1 cellular context compared by ENCODE assay signal in genomic region chr6:167735498-167736201, GRCh38.
A peak's percentile ranks its signal among the peaks of the same experiment; 100 is the strongest.
TF ChIP-seq lines count a peak whose summit lies in the region.

No MANE protein-coding gene starts in this region.

TF ChIP-seq in HepG2, 621 proteins besides CTCF, POLR2A, EP300 and RAD21 (continued from another document and continues in another):
- TF ChIP-seq, protein P1, sequence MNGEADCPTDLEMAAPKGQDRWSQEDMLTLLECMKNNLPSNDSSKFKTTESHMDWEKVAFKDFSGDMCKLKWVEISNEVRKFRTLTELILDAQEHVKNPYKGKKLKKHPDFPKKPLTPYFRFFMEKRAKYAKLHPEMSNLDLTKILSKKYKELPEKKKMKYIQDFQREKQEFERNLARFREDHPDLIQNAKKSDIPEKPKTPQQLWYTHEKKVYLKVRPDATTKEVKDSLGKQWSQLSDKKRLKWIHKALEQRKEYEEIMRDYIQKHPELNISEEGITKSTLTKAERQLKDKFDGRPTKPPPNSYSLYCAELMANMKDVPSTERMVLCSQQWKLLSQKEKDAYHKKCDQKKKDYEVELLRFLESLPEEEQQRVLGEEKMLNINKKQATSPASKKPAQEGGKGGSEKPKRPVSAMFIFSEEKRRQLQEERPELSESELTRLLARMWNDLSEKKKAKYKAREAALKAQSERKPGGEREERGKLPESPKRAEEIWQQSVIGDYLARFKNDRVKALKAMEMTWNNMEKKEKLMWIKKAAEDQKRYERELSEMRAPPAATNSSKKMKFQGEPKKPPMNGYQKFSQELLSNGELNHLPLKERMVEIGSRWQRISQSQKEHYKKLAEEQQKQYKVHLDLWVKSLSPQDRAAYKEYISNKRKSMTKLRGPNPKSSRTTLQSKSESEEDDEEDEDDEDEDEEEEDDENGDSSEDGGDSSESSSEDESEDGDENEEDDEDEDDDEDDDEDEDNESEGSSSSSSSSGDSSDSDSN (CRISPR knock-in tag; IDR thresholded peaks at IDR 0.05): peak; percentile 69
- TF ChIP-seq IRF2 (CRISPR knock-in tag; IDR thresholded peaks at IDR 0.05) (0 out of 2 replicates have a peak, but pooled peaks have one; percentile 33), ESRRA (CRISPR knock-in tag; IDR thresholded peaks at IDR 0.05; ENCODE audit: low read depth) (peak; percentile 100), ZNF572 (CRISPR knock-in tag; IDR thresholded peaks at IDR 0.05) (peak; percentile 87; the same call in 1 of the 2 replicates), ZNF10 (CRISPR knock-in tag; IDR thresholded peaks at IDR 0.05; ENCODE audit: borderline replicate concordance, low read depth) (no peak), AKNA (CRISPR knock-in tag; IDR thresholded peaks at IDR 0.05; ENCODE audit: borderline replicate concordance) (no peak), ZNF597 (CRISPR knock-in tag; IDR thresholded peaks at IDR 0.05) (no peak), ETV5 (CRISPR knock-in tag; IDR thresholded peaks at IDR 0.05; ENCODE audit: borderline replicate concordance) (peak; percentile 21; the same call in 1 of the 2 replicates), NFYC (CRISPR knock-in tag; IDR thresholded peaks at IDR 0.05) (no peak), CBFB (CRISPR knock-in tag; IDR thresholded peaks at IDR 0.05) (no peak), MYC (CRISPR knock-in tag; IDR thresholded peaks at IDR 0.05; ENCODE audit: borderline replicate concordance) (no peak; the same call in 1 of the 2 replicates), TRIM22 (IDR thresholded peaks at IDR 0.05) (no peak), THRA (CRISPR knock-in tag; IDR thresholded peaks at IDR 0.05; ENCODE audit: borderline replicate concordance) (no peak), SAP130 (CRISPR knock-in tag; IDR thresholded peaks at IDR 0.05; ENCODE audit: low read depth) (peak; percentile 26; the same call in 1 of the 2 replicates), ZBTB3 (CRISPR knock-in tag; IDR thresholded peaks at IDR 0.05; ENCODE audit: borderline replicate concordance, low read depth) (peak; percentile 90; the same call in 1 of the 2 replicates), TAF15 (IDR thresholded peaks at IDR 0.05; ENCODE audit: low read depth, low read length, poor library complexity, severe bottlenecking) (peak; percentile 85), ZNF646 (CRISPR knock-in tag; IDR thresholded peaks at IDR 0.05) (no peak), ZNF235 (CRISPR knock-in tag; IDR thresholded peaks at IDR 0.05; ENCODE audit: borderline replicate concordance) (no peak), ZNF317 (CRISPR knock-in tag; IDR thresholded peaks at IDR 0.05) (peak; percentile 51; the same call in 1 of the 2 replicates), ZNF224 (CRISPR knock-in tag; IDR thresholded peaks at IDR 0.05) (0 out of 2 replicates have a peak, but pooled peaks have one; percentile 31), SP5 (CRISPR knock-in tag; IDR thresholded peaks at IDR 0.05; ENCODE audit: borderline replicate concordance, low read depth) (no peak), NRL (CRISPR knock-in tag; IDR thresholded peaks at IDR 0.05; ENCODE audit: borderline replicate concordance) (no peak), ZSCAN21 (CRISPR knock-in tag; IDR thresholded peaks at IDR 0.05; ENCODE audit: borderline replicate concordance) (peak; percentile 59; the same call in 1 of the 2 replicates), ATAD3A (CRISPR knock-in tag; IDR thresholded peaks at IDR 0.05) (no peak), GMEB1 (CRISPR knock-in tag; IDR thresholded peaks at IDR 0.05; ENCODE audit: borderline replicate concordance) (peak; percentile 57), NCOR1 (IDR thresholded peaks at IDR 0.05; ENCODE audit: borderline replicate concordance, low read length) (peak; percentile 99), ZBTB7A (CRISPR knock-in tag; IDR thresholded peaks at IDR 0.05) (peak; percentile 96), BRD4 (CRISPR knock-in tag; IDR thresholded peaks at IDR 0.05) (peak; percentile 30; the same call in 1 of the 2 replicates), ZNF333 (CRISPR knock-in tag; IDR thresholded peaks at IDR 0.05; ENCODE audit: borderline replicate concordance) (peak; percentile 25; the same call in 1 of the 2 replicates), ZNF225 (CRISPR knock-in tag; IDR thresholded peaks at IDR 0.05) (no peak), MEF2D (CRISPR knock-in tag; IDR thresholded peaks at IDR 0.05) (peak; percentile 99), ZNF24 (IDR thresholded peaks at IDR 0.05) (no peak), HOXA3 (CRISPR knock-in tag; IDR thresholded peaks at IDR 0.05) (peak; percentile 66), ZNF891 (CRISPR knock-in tag; IDR thresholded peaks at IDR 0.05) (peak; percentile 53; the same call in 1 of the 2 replicates)
- TF ChIP-seq, protein P2, sequence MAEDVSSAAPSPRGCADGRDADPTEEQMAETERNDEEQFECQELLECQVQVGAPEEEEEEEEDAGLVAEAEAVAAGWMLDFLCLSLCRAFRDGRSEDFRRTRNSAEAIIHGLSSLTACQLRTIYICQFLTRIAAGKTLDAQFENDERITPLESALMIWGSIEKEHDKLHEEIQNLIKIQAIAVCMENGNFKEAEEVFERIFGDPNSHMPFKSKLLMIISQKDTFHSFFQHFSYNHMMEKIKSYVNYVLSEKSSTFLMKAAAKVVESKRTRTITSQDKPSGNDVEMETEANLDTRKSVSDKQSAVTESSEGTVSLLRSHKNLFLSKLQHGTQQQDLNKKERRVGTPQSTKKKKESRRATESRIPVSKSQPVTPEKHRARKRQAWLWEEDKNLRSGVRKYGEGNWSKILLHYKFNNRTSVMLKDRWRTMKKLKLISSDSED (CRISPR knock-in tag; IDR thresholded peaks at IDR 0.05): no peak
- TF ChIP-seq, protein P3, sequence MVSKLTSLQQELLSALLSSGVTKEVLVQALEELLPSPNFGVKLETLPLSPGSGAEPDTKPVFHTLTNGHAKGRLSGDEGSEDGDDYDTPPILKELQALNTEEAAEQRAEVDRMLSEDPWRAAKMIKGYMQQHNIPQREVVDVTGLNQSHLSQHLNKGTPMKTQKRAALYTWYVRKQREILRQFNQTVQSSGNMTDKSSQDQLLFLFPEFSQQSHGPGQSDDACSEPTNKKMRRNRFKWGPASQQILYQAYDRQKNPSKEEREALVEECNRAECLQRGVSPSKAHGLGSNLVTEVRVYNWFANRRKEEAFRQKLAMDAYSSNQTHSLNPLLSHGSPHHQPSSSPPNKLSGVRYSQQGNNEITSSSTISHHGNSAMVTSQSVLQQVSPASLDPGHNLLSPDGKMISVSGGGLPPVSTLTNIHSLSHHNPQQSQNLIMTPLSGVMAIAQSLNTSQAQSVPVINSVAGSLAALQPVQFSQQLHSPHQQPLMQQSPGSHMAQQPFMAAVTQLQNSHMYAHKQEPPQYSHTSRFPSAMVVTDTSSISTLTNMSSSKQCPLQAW (CRISPR knock-in tag; IDR thresholded peaks at IDR 0.05): peak; percentile 88
